Comparison of ENCODE assay signal across 11 cellular contexts in the genomic region with DNA sequence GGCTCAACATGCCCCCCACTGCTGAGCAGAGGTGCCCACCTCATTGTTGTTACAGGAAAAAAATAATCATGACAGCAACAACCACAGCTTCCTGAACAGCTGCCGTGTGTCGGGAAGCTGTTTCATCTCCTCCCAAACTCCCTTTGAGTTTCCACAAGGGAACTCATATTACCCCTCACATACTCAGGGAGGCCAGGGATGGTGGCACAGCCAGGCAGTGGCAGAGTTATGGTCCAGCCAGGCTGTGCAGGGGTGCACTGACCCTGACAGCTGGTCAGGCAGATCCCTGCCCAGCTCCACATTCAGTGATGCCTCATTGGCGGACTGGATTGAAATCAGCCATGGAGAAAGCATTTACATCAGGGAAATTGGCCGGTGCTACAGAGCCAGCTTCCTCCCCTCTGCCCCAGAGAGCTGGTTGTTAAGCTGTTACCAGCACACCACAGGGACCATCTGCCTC. TPM values are rescaled to one million over a fixed set of nuclear protein-coding genes. Genes with fewer than 3 reads are reported as not detected.
DNase-seq lines count a peak whose midpoint lies in the region; ATAC-seq and TF ChIP-seq lines count a peak whose summit lies in the region.
"Had no signal": no experiment of that assay in that cellular context is flagged by ENCODE, and none has a peak within 500 bp of the region (broad histone marks: within the 10 kb centered on the region; RNA-seq: fewer than 3 reads in every experiment).

No MANE protein-coding gene starts in this region.

- no peaks in the 10 kb centered on the region for H3K9me3 ChIP-seq in CD4-positive, CD25-positive, alpha-beta regulatory T cell (ENCODE audit: control insufficient read depth in 2 of 2, low read length in 2 of 2)
- no peaks in the 10 kb centered on the region for H3K9me3 ChIP-seq in KOPT-K1 (ENCODE audit: insufficient read depth, low read length, poor library complexity, severe bottlenecking)
- H3K9me3 ChIP-seq in stomach, result no peaks in the 10 kb centered on the region
- no peaks in the 10 kb centered on the region for H3K9me3 ChIP-seq in heart right ventricle
- no peaks in the 10 kb centered on the region for H3K9me3 ChIP-seq in ascending aorta

- peaks cover 63% of the 10 kb centered on the region for H3K4me1 ChIP-seq in CD4-positive, CD25-positive, alpha-beta regulatory T cell (ENCODE audit: control insufficient read depth, insufficient read depth, low read length, poor library complexity, severe bottlenecking)
- H3K4me1 ChIP-seq in stomach (peaks cover 0 to 18% (median 14%) of the 10 kb centered on the region in 4 donors), heart right ventricle (peaks cover 9 to 25% (median 17%) of the 10 kb centered on the region in 9 donors), ascending aorta (peaks cover 0 to 6% of the 10 kb centered on the region in 2 donors)

- H3K4me3 Mint-ChIP-seq in CD4-positive, CD25-positive, alpha-beta regulatory T cell, result peak overlapping the region; percentile 83 to 89 (median 88)
- peak overlapping the region; percentile 72 for H3K4me3 Mint-ChIP-seq in activated naive CD8-positive, alpha-beta T cell treated with anti-CD3 and anti-CD28 coated beads, Interleukin-2, amount 50 U/mL, for 24 hours

- H3K27ac Mint-ChIP-seq in CD4-positive, CD25-positive, alpha-beta regulatory T cell, result peak overlapping the region; percentile 99 to 100 (median 99)
- H3K27ac Mint-ChIP-seq in activated naive CD8-positive, alpha-beta T cell treated with anti-CD3 and anti-CD28 coated beads, Interleukin-2, amount 50 U/mL, for 24 hours, result peak overlapping the region; percentile 84

- intact Hi-C loops in stomach (cut with DNase I; ENCODE audit: low total_unique reads), result no loop called here
- intact Hi-C loops in heart right ventricle (cut with DNase I), result no loop called here
- intact Hi-C loops in ascending aorta (cut with DNase I), result no loop called here

- H3K9me3 Mint-ChIP-seq in CD4-positive, CD25-positive, alpha-beta regulatory T cell, result peaks cover 0 to 2% (median 0%) of the 10 kb centered on the region in 7 donors
- peaks cover 4% of the 10 kb centered on the region for H3K9me3 Mint-ChIP-seq in activated naive CD8-positive, alpha-beta T cell treated with anti-CD3 and anti-CD28 coated beads, Interleukin-2, amount 50 U/mL, for 24 hours

- ATAC-seq in CD4-positive, CD25-positive, alpha-beta regulatory T cell (ENCODE audit: low read depth in 2 of 2), result peak; percentile 8 to 13
- peak; percentile 33 for ATAC-seq in activated naive CD8-positive, alpha-beta T cell treated with anti-CD3 and anti-CD28 coated beads, Interleukin-2, amount 50 U/mL, for 24 hours
- ATAC-seq in heart right ventricle, result no peak

- peaks cover 24 to 68% (median 39%) of the 10 kb centered on the region in 4 donors for H3K4me1 Mint-ChIP-seq in CD4-positive, CD25-positive, alpha-beta regulatory T cell
- peaks cover 32% of the 10 kb centered on the region for H3K4me1 Mint-ChIP-seq in activated naive CD8-positive, alpha-beta T cell treated with anti-CD3 and anti-CD28 coated beads, Interleukin-2, amount 50 U/mL, for 24 hours

- DNase-seq in CD4-positive, CD25-positive, alpha-beta regulatory T cell, result peak in 1 of 3 donors; percentile 8
- DNase-seq in activated naive CD8-positive, alpha-beta T cell treated with anti-CD3 and anti-CD28 coated beads, Interleukin-2, amount 50 U/mL, for 24 hours, result no peak
- DNase-seq in myocyte (ENCODE audit: low read depth) (peak; percentile 94), stomach (no peak), heart right ventricle (no peak), ascending aorta (ENCODE audit: low spot score in 2 of 2) (no peak)
- no peak for DNase-seq in stimulated activated CD4-positive, alpha-beta T cell treated with anti-CD3 and anti-CD28 coated beads, Interleukin-1b, Interleukin-23, amount 100 ng/mL, for 48 hours
- DNase-seq: mesendoderm, NCI-H1048, T1000 had no signal

- no peaks in the 10 kb centered on the region for H3K27me3 Mint-ChIP-seq in CD4-positive, CD25-positive, alpha-beta regulatory T cell
- no peaks in the 10 kb centered on the region for H3K27me3 Mint-ChIP-seq in activated naive CD8-positive, alpha-beta T cell treated with anti-CD3 and anti-CD28 coated beads, Interleukin-2, amount 50 U/mL, for 24 hours

- no peaks in the 10 kb centered on the region for H3K36me3 Mint-ChIP-seq in CD4-positive, CD25-positive, alpha-beta regulatory T cell
- H3K36me3 Mint-ChIP-seq in activated naive CD8-positive, alpha-beta T cell treated with anti-CD3 and anti-CD28 coated beads, Interleukin-2, amount 50 U/mL, for 24 hours (ENCODE audit: low read depth), result no peaks in the 10 kb centered on the region

- peak overlapping the region; percentile 87 for H3K27ac ChIP-seq in CD4-positive, CD25-positive, alpha-beta regulatory T cell (ENCODE audit: insufficient read depth, low read length, poor library complexity, severe bottlenecking)
- H3K27ac ChIP-seq in KOPT-K1 (ENCODE audit: low read depth, low read length, poor library complexity, severe bottlenecking), result peak overlapping the region; percentile 86
- peak overlapping the region in 1 of 5 donors; percentile 2 for H3K27ac ChIP-seq in stomach
- peak overlapping the region in 1 of 10 donors; percentile 47 for H3K27ac ChIP-seq in heart right ventricle
- H3K27ac ChIP-seq in ascending aorta, result no peak overlapping the region

- WGBS in stomach, 5 donors, result 65 to 80% (median 73%) methylated on average over 4 of the region's 4 CpGs
- WGBS in heart right ventricle, 2 donors, result 64 to 69% methylated on average over 4 of the region's 4 CpGs

- no peaks in the 10 kb centered on the region for H3K27me3 ChIP-seq in CD4-positive, CD25-positive, alpha-beta regulatory T cell (ENCODE audit: control insufficient read depth, insufficient read depth, low read length)
- H3K27me3 ChIP-seq in stomach (peaks cover 0 to 27% (median 0%) of the 10 kb centered on the region in 3 donors), heart right ventricle (peaks cover 11 to 40% (median 30%) of the 10 kb centered on the region in 7 donors), ascending aorta (no peaks in the 10 kb centered on the region)

- no peak for TF ChIP-seq EP300 in stomach (IDR thresholded peaks at IDR 0.05)

- TF ChIP-seq CTCF in stomach (IDR thresholded peaks at IDR 0.05), result no peak
- no peak for TF ChIP-seq CTCF in heart right ventricle (IDR thresholded peaks at IDR 0.05)
- no peak for TF ChIP-seq CTCF in ascending aorta (IDR thresholded peaks at IDR 0.05)

- H3K4me3 ChIP-seq in CD4-positive, CD25-positive, alpha-beta regulatory T cell (ENCODE audit: low read depth, low read length), result peak overlapping the region; percentile 71
- H3K4me3 ChIP-seq in stomach, result no peak overlapping the region
- no peak overlapping the region for H3K4me3 ChIP-seq in heart right ventricle
- H3K4me3 ChIP-seq in ascending aorta, result no peak overlapping the region

- no peaks in the 10 kb centered on the region for H3K36me3 ChIP-seq in CD4-positive, CD25-positive, alpha-beta regulatory T cell (ENCODE audit: control insufficient read depth, insufficient read depth, low read length)
- no peaks in the 10 kb centered on the region for H3K36me3 ChIP-seq in KOPT-K1 (ENCODE audit: insufficient read depth, low read length)
- H3K36me3 ChIP-seq in stomach, result no peaks in the 10 kb centered on the region
- no peaks in the 10 kb centered on the region for H3K36me3 ChIP-seq in heart right ventricle
- no peaks in the 10 kb centered on the region for H3K36me3 ChIP-seq in ascending aorta

- TF ChIP-seq POLR2A in stomach (IDR thresholded peaks at IDR 0.05), result no peak

RNA-seq across cellular contexts. Expression of a gene that starts 37.3 kb away (rescaled TPM):
- total RNA-seq in CD4-positive, CD25-positive, alpha-beta regulatory T cell, result 15.6 TPM
- polyA plus RNA-seq in CD4-positive, CD25-positive, alpha-beta regulatory T cell, result 1 to 10 TPM; 5.8 to 9.7 (median 8.2) TPM
- 55.6 and 70.3 TPM in 2 replicates for total RNA-seq in myocyte
- polyA plus RNA-seq in myocyte (2012), result 27.4 TPM
- 10 to 100 TPM in 1 of 5 donors, 1 to 10 TPM in 3, not detected in 1; 2.3 to 15.2 (median 3.9) TPM for total RNA-seq in stomach
- 1 to 10 TPM in 1 of 3 donors, under 1 TPM in 2; 0.76 to 2.6 (median 0.93) TPM for polyA plus RNA-seq in stomach
- total RNA-seq in heart right ventricle, result 1 to 10 TPM in 2 of 10 donors, under 1 TPM in 8; 0.28 to 1.8 (median 0.68) TPM
- polyA plus RNA-seq in heart right ventricle, result under 1 TPM; 0.38 to 0.44 TPM
- total RNA-seq in ascending aorta, result 1.3 TPM

Comparison
In these comparisons a context has a peak if more than half of its experiments do, and no peak if none do; other contexts are left out.
1. ATAC-seq: peak in CD4-positive, CD25-positive, alpha-beta regulatory T cell (2 of 2) and activated naive CD8-positive, alpha-beta T cell treated with anti-CD3 and anti-CD28 coated beads, Interleukin-2, amount 50 U/mL, for 24 hours (single experiment); none in heart right ventricle (0 of 8).
2. H3K27ac ChIP-seq: peak in CD4-positive, CD25-positive, alpha-beta regulatory T cell (single experiment) and KOPT-K1 (single experiment); none in ascending aorta (0 of 2).